ENCODE assay signal across 1 cellular context in genomic region chr20:48965189-48965910, GRCh38.
TF ChIP-seq lines count a peak whose summit lies in the region.

No MANE protein-coding gene starts in this region.

TF ChIP-seq in SK-N-SH, 30 proteins besides CTCF, POLR2A, EP300 and RAD21 (continued from another document):
- TF ChIP-seq REST (IDR thresholded peaks at IDR 0.05; ENCODE audit: low read depth, low read length) (no peak), POLR2AphosphoS5 (IDR thresholded peaks at IDR 0.05; ENCODE audit: low read depth, low read length) (no peak), CHD2 (IDR thresholded peaks at IDR 0.05; ENCODE audit: low read length, partially characterized antibody) (no peak), FOSL2 (IDR thresholded peaks at IDR 0.05; ENCODE audit: borderline replicate concordance, low read depth) (no peak), JUND (IDR thresholded peaks at IDR 0.05) (peak; percentile 23; the same call in 1 of the 2 replicates), TAF1 (IDR thresholded peaks at IDR 0.05; ENCODE audit: borderline replicate concordance, low read depth, low read length) (no peak), NFIC (IDR thresholded peaks at IDR 0.05; ENCODE audit: borderline replicate concordance) (peak; percentile 55; the same call in 1 of the 2 replicates), TCF12 (IDR thresholded peaks at IDR 0.05) (peak; percentile 52)
- TF ChIP-seq, protein P1, sequence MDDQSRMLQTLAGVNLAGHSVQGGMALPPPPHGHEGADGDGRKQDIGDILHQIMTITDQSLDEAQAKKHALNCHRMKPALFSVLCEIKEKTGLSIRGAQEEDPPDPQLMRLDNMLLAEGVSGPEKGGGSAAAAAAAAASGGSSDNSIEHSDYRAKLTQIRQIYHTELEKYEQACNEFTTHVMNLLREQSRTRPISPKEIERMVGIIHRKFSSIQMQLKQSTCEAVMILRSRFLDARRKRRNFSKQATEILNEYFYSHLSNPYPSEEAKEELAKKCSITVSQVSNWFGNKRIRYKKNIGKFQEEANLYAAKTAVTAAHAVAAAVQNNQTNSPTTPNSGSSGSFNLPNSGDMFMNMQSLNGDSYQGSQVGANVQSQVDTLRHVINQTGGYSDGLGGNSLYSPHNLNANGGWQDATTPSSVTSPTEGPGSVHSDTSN (IDR thresholded peaks at IDR 0.05), result peak; percentile 18; the same call in 1 of the 2 replicates
- TF ChIP-seq, protein P2, sequence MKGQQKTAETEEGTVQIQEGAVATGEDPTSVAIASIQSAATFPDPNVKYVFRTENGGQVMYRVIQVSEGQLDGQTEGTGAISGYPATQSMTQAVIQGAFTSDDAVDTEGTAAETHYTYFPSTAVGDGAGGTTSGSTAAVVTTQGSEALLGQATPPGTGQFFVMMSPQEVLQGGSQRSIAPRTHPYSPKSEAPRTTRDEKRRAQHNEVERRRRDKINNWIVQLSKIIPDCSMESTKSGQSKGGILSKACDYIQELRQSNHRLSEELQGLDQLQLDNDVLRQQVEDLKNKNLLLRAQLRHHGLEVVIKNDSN (IDR thresholded peaks at IDR 0.05; ENCODE audit: borderline replicate concordance, low read depth), result no peak
